1 cellular context compared by ENCODE assay signal in the genomic region with DNA sequence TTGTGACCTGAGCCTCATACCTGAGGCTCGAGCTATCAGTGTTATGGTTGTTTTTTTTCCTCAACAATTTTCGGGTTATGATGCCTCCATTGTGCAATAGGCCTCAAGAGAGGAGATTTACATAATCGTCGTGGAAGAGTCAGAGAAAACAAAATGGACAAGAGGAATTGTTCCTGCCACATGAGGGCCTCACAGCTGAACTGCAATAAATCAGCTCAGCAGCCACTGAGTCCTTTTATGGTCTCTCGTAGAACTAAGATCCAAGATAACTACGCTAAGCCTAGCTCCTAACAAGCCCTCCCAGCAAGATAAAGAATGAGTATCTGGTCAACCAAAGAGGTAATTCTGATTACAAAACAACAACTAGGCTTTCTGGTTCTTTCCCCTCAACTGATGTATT.
TF ChIP-seq lines count a peak whose summit lies in the region.

No MANE protein-coding gene starts in this region.

TF ChIP-seq in K562, 482 proteins besides CTCF, POLR2A, EP300 and RAD21 (continued from another document):
- TF ChIP-seq, protein P1, sequence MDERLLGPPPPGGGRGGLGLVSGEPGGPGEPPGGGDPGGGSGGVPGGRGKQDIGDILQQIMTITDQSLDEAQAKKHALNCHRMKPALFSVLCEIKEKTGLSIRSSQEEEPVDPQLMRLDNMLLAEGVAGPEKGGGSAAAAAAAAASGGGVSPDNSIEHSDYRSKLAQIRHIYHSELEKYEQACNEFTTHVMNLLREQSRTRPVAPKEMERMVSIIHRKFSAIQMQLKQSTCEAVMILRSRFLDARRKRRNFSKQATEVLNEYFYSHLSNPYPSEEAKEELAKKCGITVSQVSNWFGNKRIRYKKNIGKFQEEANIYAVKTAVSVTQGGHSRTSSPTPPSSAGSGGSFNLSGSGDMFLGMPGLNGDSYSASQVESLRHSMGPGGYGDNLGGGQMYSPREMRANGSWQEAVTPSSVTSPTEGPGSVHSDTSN (CRISPR knock-in tag; IDR thresholded peaks at IDR 0.05; ENCODE audit: low read depth): no peak
- TF ChIP-seq, protein P1 (tag; conservative IDR thresholded peaks at IDR 0.05; ENCODE audit: low read depth): peak; percentile 87
- TF ChIP-seq MEIS2 (IDR thresholded peaks at IDR 0.05; ENCODE audit: partially characterized antibody) (peak; percentile 89), CEBPG (CRISPR knock-in tag; IDR thresholded peaks at IDR 0.05) (no peak), CEBPG (tag; conservative IDR thresholded peaks at IDR 0.05 in 1 of 2, IDR thresholded peaks at IDR 0.05 in 1 of 2) (peak in 1 of 2 experiments; percentile 47; a peak in 1 of 4 replicates), SAP30 (IDR thresholded peaks at IDR 0.05; ENCODE audit: borderline replicate concordance, insufficient read depth, low read depth, low read length, poor library complexity, severe bottlenecking) (no peak)
